In the genomic region with DNA sequence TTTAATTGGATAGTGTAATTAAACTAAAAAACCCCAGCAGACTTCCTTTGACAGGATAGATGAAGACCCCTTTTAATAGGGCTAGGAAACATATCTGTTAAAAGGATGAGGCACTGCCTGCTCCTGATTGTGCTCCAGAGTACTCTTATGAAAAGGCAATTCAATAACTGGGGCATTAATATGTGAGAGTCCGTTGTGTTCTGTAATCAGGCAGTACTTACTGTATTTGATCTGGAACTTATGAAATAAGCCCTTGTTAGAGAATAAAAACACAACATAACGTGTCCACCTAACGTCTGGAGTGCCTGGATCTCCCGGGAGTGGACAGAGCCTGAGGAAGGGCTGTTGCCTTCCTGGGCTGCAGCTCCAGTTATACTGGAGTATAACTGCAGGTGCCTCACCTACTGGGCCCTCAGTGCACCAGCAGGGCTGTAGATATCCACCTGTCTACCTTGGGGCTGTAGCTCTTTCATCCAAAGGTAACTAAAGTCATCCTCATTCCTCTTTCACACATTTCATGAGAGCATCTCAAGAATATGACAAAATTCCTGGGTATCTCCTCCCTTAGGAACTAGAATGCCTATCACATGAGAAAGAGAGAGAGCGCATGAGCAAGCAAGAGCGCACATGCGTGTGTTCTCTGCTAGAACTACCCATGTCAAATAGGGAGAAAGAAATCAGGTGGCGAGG, we compare ENCODE assay signal across 14 cellular contexts.
"Had no signal": no experiment of that assay in that cellular context is flagged by ENCODE, and none has a peak within 500 bp of the region (broad histone marks: within the 10 kb centered on the region; RNA-seq: fewer than 3 reads in every experiment).

No MANE protein-coding gene starts in this region.

- H3K4me3 Mint-ChIP-seq: activated CD8-positive, alpha-beta T cell treated with anti-CD3 and anti-CD28 coated beads for 36 hours; activated naive CD8-positive, alpha-beta T cell treated with anti-CD3 and anti-CD28 coated beads for 36 hours; naive thymus-derived CD8-positive, alpha-beta T cell; stimulated activated naive B cell treated with anti-CD40 and anti-IgM and Interleukin-4, amounts not matched to agents 10 μg/mL and 1 μg/mL and 100 μg/mL, for 72 hours; WTC11 had no signal

- DNase-seq: activated CD4-positive, alpha-beta T cell treated with anti-CD3 and anti-CD28 coated beads for 48 hours; activated CD8-positive, alpha-beta memory T cell treated with anti-CD3 and anti-CD28 coated beads, Interleukin-2, amount 50 U/mL, for 4 hours; activated CD8-positive, alpha-beta T cell treated with anti-CD3 and anti-CD28 coated beads for 36 hours; activated naive CD8-positive, alpha-beta T cell treated with anti-CD3 and anti-CD28 coated beads for 36 hours; gastrocnemius medialis; heart left ventricle; left cardiac atrium; mammary epithelial cell; naive thymus-derived CD8-positive, alpha-beta T cell; stimulated activated CD4-positive, alpha-beta T cell treated with anti-CD3 and anti-CD28 coated beads, Interleukin-2, amount 100 ng/mL, for 48 hours; stimulated activated naive B cell treated with anti-CD40 and anti-IgM and Interleukin-4, amounts not matched to agents 10 μg/mL and 1 μg/mL and 100 μg/mL, for 72 hours had no signal

- ATAC-seq: activated CD8-positive, alpha-beta T cell treated with anti-CD3 and anti-CD28 coated beads for 36 hours; gastrocnemius medialis; naive thymus-derived CD8-positive, alpha-beta T cell; stimulated activated naive B cell treated with anti-CD40 and anti-IgM and Interleukin-4, amounts not matched to agents 10 μg/mL and 1 μg/mL and 100 μg/mL, for 72 hours; WTC11 had no signal

- H3K27ac Mint-ChIP-seq: activated CD8-positive, alpha-beta T cell treated with anti-CD3 and anti-CD28 coated beads for 36 hours; activated naive CD8-positive, alpha-beta T cell treated with anti-CD3 and anti-CD28 coated beads for 36 hours; stimulated activated naive B cell treated with anti-CD40 and anti-IgM and Interleukin-4, amounts not matched to agents 10 μg/mL and 1 μg/mL and 100 μg/mL, for 72 hours; WTC11 had no signal

- H3K9me3 ChIP-seq: gastrocnemius medialis had no signal

- H3K27ac ChIP-seq: gastrocnemius medialis, heart left ventricle had no signal

- H3K4me1 ChIP-seq: gastrocnemius medialis had no signal

- H3K4me1 Mint-ChIP-seq: activated naive CD8-positive, alpha-beta T cell treated with anti-CD3 and anti-CD28 coated beads for 36 hours; naive thymus-derived CD8-positive, alpha-beta T cell; stimulated activated naive B cell treated with anti-CD40 and anti-IgM and Interleukin-4, amounts not matched to agents 10 μg/mL and 1 μg/mL and 100 μg/mL, for 72 hours had no signal

- H3K4me3 ChIP-seq: gastrocnemius medialis, heart left ventricle, mucosa of descending colon, tibial nerve had no signal

- H3K27me3 Mint-ChIP-seq: activated CD8-positive, alpha-beta T cell treated with anti-CD3 and anti-CD28 coated beads for 36 hours; activated naive CD8-positive, alpha-beta T cell treated with anti-CD3 and anti-CD28 coated beads for 36 hours; naive thymus-derived CD8-positive, alpha-beta T cell; stimulated activated naive B cell treated with anti-CD40 and anti-IgM and Interleukin-4, amounts not matched to agents 10 μg/mL and 1 μg/mL and 100 μg/mL, for 72 hours had no signal

- H3K27me3 ChIP-seq: gastrocnemius medialis, heart left ventricle, tibial nerve had no signal
